ENCODE assay signal across 19 cellular contexts in the genomic region with DNA sequence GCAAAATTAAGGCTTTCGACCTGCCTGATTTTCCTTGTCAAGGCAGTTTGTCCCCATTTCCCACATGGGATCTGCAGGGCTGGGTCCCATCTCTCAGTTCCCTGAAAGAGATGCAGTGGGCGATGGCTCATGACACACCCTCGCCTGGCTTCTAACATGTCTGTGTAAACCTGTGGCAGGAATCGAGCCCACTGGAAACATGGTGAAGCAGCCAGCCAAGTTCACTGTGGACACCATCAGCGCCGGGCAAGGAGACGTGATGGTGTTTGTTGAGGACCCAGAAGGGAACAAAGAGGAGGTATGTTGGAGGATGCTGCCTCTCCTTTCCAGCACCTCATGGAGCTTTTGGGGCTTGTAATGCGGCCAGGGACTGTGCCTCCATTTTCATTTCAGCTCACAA.
DNase-seq lines count a peak whose midpoint lies in the region; FAIRE-seq and TF ChIP-seq lines count a peak whose summit lies in the region.
"Had no signal": no experiment of that assay in that cellular context is flagged by ENCODE, and none has a peak within 500 bp of the region (broad histone marks: within the 10 kb centered on the region; RNA-seq: fewer than 3 reads in every experiment).

No MANE protein-coding gene starts in this region.

- no peaks in the 10 kb centered on the region for H3K9me3 ChIP-seq in PC-9 (ENCODE audit: insufficient read depth, low read depth)
- no peaks in the 10 kb centered on the region for H3K9me3 ChIP-seq in astrocyte (ENCODE audit: insufficient read depth, low read depth, low read length)
- no peaks in the 10 kb centered on the region for H3K9me3 ChIP-seq in mesenchymal stem cell (ENCODE audit: control insufficient read depth, low read length)
- no peaks in the 10 kb centered on the region for H3K9me3 ChIP-seq in thyroid gland
- H3K9me3 ChIP-seq: A549 had no signal

- peaks cover 32% of the 10 kb centered on the region for H3K79me1 ChIP-seq in mesenchymal stem cell (replicated peaks; ENCODE audit: low read length, poor library complexity, severe bottlenecking)

- no peak overlapping the region for H3K18ac ChIP-seq in mesenchymal stem cell (ENCODE audit: low read depth in 1 of 2, low read length in 2 of 2)

- peaks cover 28% of the 10 kb centered on the region for H3K36me3 Mint-ChIP-seq in astrocyte (ENCODE audit: low read depth, unreplicated experiment)

- H3K9ac ChIP-seq in astrocyte (ENCODE audit: low read length) = no peak overlapping the region
- no peak overlapping the region for H3K9ac ChIP-seq in mesenchymal stem cell (ENCODE audit: low read length)

- H3K27ac ChIP-seq in PC-9 (peak overlapping the region; percentile 55; the same call in 1 of the 2 replicates), astrocyte (ENCODE audit: low read depth, low read length) (peak overlapping the region; percentile 31), mesenchymal stem cell (ENCODE audit: low read length, poor library complexity, severe bottlenecking) (no peak overlapping the region), thyroid gland (peak overlapping the region; percentile 62 to 93 (median 64))

- H4K20me1 ChIP-seq in PC-9 (ENCODE audit: insufficient read depth) = peaks cover 29% of the 10 kb centered on the region
- H4K20me1 ChIP-seq in astrocyte (ENCODE audit: insufficient read depth, low read length) = peaks cover 32% of the 10 kb centered on the region

- no peak for FAIRE-seq in astrocyte (lab: Jason Lieb, UNC)
- FAIRE-seq: A549, D721Med, G401.6, GM12891, H1 had no signal

- no peaks in the 10 kb centered on the region for H3K9me2 ChIP-seq in PC-9 (ENCODE audit: insufficient read depth)

- POLR2A ChIA-PET in PC-9 (lab: Charles Lee; ENCODE audit: unreplicated experiment) = interaction anchor here (0.5 kb wide), 1 partner anchor 90 kb away, joined by 3 read pairs; no protein-coding TSS in a partner anchor

- H3K4ac ChIP-seq in mesenchymal stem cell (ENCODE audit: low read depth in 1 of 2, low read length in 2 of 2) = no peak overlapping the region

- peak overlapping the region; percentile 1 for H2AK5ac ChIP-seq in mesenchymal stem cell (ENCODE audit: low read length, severe bottlenecking)

- DNase-seq in PC-9 (no peak), astrocyte (ENCODE audit: low read depth) (no peak), mesenchymal stem cell (no peak), thyroid gland (no peak), GM19238 (ENCODE audit: insufficient read length, low spot score) (no peak)
- DNase-seq in activated effector memory CD4-positive, alpha-beta T cell treated with Interleukin-2 at 50 U/mL for 16 hours = no peak
- DNase-seq in activated naive CD4-positive, alpha-beta T cell treated with anti-CD3 and anti-CD28 coated beads, Interleukin-2, amount 50 U/mL, for 16 hours = no peak
- DNase-seq: CD8-positive, alpha-beta T cell; COR-L47; DMS153; DMS79 treated with DMSO at 0.1 percent for 48 hours; EL; HCEC 1CT had no signal

- H3K4me1 ChIP-seq in PC-9 (replicated peaks; ENCODE audit: insufficient read depth) (peaks cover 7% of the 10 kb centered on the region; the same call in 1 of the 2 replicates), astrocyte (ENCODE audit: insufficient read depth, low read length) (peaks cover 5% of the 10 kb centered on the region), mesenchymal stem cell (ENCODE audit: control insufficient read depth, insufficient read depth, low read depth, low read length) (peaks cover 6% of the 10 kb centered on the region), thyroid gland (peaks cover 25 to 37% of the 10 kb centered on the region in 2 donors)

- CTCF ChIA-PET in PC-9 (lab: Charles Lee) = no interaction called here

- no TSS peak for BruUV-seq in PC-9 (replicated peaks; lab: Mats Ljungman, UMichigan)

- no peak overlapping the region for H2BK5ac ChIP-seq in mesenchymal stem cell (ENCODE audit: low read depth, low read length, poor library complexity, severe bottlenecking)

- no peak overlapping the region for H2BK15ac ChIP-seq in mesenchymal stem cell (ENCODE audit: low read depth, poor library complexity, severe bottlenecking)

- no peak overlapping the region for H3K23ac ChIP-seq in mesenchymal stem cell (ENCODE audit: low read length in 2 of 2)

- H3K4me1 Mint-ChIP-seq in astrocyte (ENCODE audit: low read depth, unreplicated experiment) = peaks cover 16% of the 10 kb centered on the region
- H3K4me1 Mint-ChIP-seq: CD14-positive monocyte had no signal

- no peak overlapping the region for H3K4me3 Mint-ChIP-seq in astrocyte (ENCODE audit: unreplicated experiment)
- H3K4me3 Mint-ChIP-seq: CD14-positive monocyte; CD8-positive, alpha-beta T cell had no signal

- H3K9me3 Mint-ChIP-seq in astrocyte (ENCODE audit: unreplicated experiment) = no peaks in the 10 kb centered on the region
- H3K9me3 Mint-ChIP-seq: CD8-positive, alpha-beta T cell had no signal

- no peak overlapping the region for H4K91ac ChIP-seq in mesenchymal stem cell (ENCODE audit: low read length)

- H3K4me3 ChIP-seq in PC-9 (no peak overlapping the region), astrocyte (ENCODE audit: insufficient read depth, low read depth, low read length) (no peak overlapping the region), mesenchymal stem cell (ENCODE audit: insufficient read depth in 1 of 2, low read depth in 1 of 2, low read length in 2 of 2) (no peak overlapping the region), thyroid gland (replicated peaks in 1 of 3) (no peak overlapping the region)
- H3K4me3 ChIP-seq: A549 had no signal

- TF ChIP-seq POLR2A in thyroid gland (IDR thresholded peaks at IDR 0.05) = no peak

- H3K36me3 ChIP-seq in PC-9 (ENCODE audit: low read depth) (peaks cover 22% of the 10 kb centered on the region), astrocyte (ENCODE audit: insufficient read depth, low read length) (peaks cover 33% of the 10 kb centered on the region), mesenchymal stem cell (ENCODE audit: control insufficient read depth in 1 of 2, insufficient read depth in 2 of 2, low read depth in 1 of 2, low read length in 2 of 2) (peaks cover 42 to 54% of the 10 kb centered on the region in 2 experiments), thyroid gland (peaks cover 7 to 16% of the 10 kb centered on the region in 2 donors)

- peaks cover 34% of the 10 kb centered on the region for H3F3A ChIP-seq in PC-9 (ENCODE audit: insufficient read depth, low read depth)

- WGBS in mesenchymal stem cell = 82% methylated on average over 7 of the region's 8 CpGs
- WGBS in thyroid gland, 2 donors = 93 to 94% methylated on average over 8 of the region's 8 CpGs

- no peak overlapping the region for H2BK120ac ChIP-seq in mesenchymal stem cell (ENCODE audit: low read depth, low read length)

- no peak for TF ChIP-seq CTCF in PC-9 (conservative IDR thresholded peaks at IDR 0.05)
- TF ChIP-seq CTCF in astrocyte (IDR thresholded peaks at IDR 0.05; ENCODE audit: insufficient read depth, low read depth, low read length) = no peak
- TF ChIP-seq CTCF in thyroid gland (IDR thresholded peaks at IDR 0.05) = no peak

- peaks cover 45% of the 10 kb centered on the region for H3K79me2 ChIP-seq in PC-9 (ENCODE audit: low read depth)
- peaks cover 55% of the 10 kb centered on the region for H3K79me2 ChIP-seq in astrocyte (ENCODE audit: insufficient read depth, low read length)

- no peak overlapping the region for H4K8ac ChIP-seq in mesenchymal stem cell (ENCODE audit: low read length)

- no peak overlapping the region for H2BK12ac ChIP-seq in mesenchymal stem cell (ENCODE audit: low read length in 2 of 2)

- H3K27ac Mint-ChIP-seq in astrocyte (ENCODE audit: unreplicated experiment) = peak overlapping the region; percentile 58
- H3K27ac Mint-ChIP-seq: CD8-positive, alpha-beta T cell had no signal

- intact Hi-C loops in PC-9 (cut with micrococcal nuclease; ENCODE audit: unreplicated experiment) = loop anchor here (5.0 kb wide), 2 partner anchors 87 to 137 kb away; partner anchors contain the start of gene FLNB
- intact Hi-C loops in thyroid gland (cut with DNase I) = no loop called here

- no peak overlapping the region for H2AFZ ChIP-seq in PC-9
- no peak overlapping the region for H2AFZ ChIP-seq in astrocyte (ENCODE audit: low read depth, low read length)
- no peak overlapping the region for H2AFZ ChIP-seq in mesenchymal stem cell (ENCODE audit: low read depth, low read length)

- no peaks in the 10 kb centered on the region for H3K27me3 ChIP-seq in PC-9 (ENCODE audit: insufficient read depth, low read depth)
- no peaks in the 10 kb centered on the region for H3K27me3 ChIP-seq in astrocyte (ENCODE audit: insufficient read depth, low read length)
- H3K27me3 ChIP-seq in mesenchymal stem cell (ENCODE audit: control insufficient read depth in 1 of 2, insufficient read depth in 1 of 2, low read length in 2 of 2) = no peaks in the 10 kb centered on the region
- no peaks in the 10 kb centered on the region for H3K27me3 ChIP-seq in thyroid gland

- H3K14ac ChIP-seq in mesenchymal stem cell (ENCODE audit: low read length in 2 of 2) = no peak overlapping the region

- no peak overlapping the region for H3K4me2 ChIP-seq in PC-9
- H3K4me2 ChIP-seq in astrocyte (ENCODE audit: low read length) = no peak overlapping the region
- no peak overlapping the region for H3K4me2 ChIP-seq in mesenchymal stem cell (ENCODE audit: low read length, poor library complexity, severe bottlenecking)

- no peaks in the 10 kb centered on the region for H3K27me3 Mint-ChIP-seq in astrocyte (ENCODE audit: low read depth, unreplicated experiment)
